ENCODE assay signal across 16 cellular contexts in genomic region chr16:66554492-66554891, GRCh38. TPM values are rescaled to one million over a fixed set of nuclear protein-coding genes. Genes with fewer than 3 reads are reported as not detected.
DNase-seq lines count a peak whose midpoint lies in the region; ATAC-seq and TF ChIP-seq lines count a peak whose summit lies in the region.
"Had no signal": no experiment of that assay in that cellular context is flagged by ENCODE, and none has a peak within 500 bp of the region (broad histone marks: within the 10 kb centered on the region; RNA-seq: fewer than 3 reads in every experiment).

No MANE protein-coding gene starts in this region.

- no peak overlapping the region for H3K27ac ChIP-seq in OCI-LY1 (ENCODE audit: low read depth, low read length, poor library complexity, severe bottlenecking)

- H3K4me3 Mint-ChIP-seq in Calu3 (ENCODE audit: low read depth, unreplicated experiment) (peak overlapping the region; percentile 92), immature natural killer cell (peak overlapping the region; percentile 95 to 97 (median 96))

- H3K27ac Mint-ChIP-seq in Calu3 (ENCODE audit: unreplicated experiment) = peak overlapping the region; percentile 96
- H3K27ac Mint-ChIP-seq in immature natural killer cell = peak overlapping the region; percentile 91 to 97 (median 94)

- H3K9me3 Mint-ChIP-seq in Calu3 (ENCODE audit: low read depth, unreplicated experiment) (no peaks in the 10 kb centered on the region), immature natural killer cell (no peaks in the 10 kb centered on the region)

- peaks cover 60% of the 10 kb centered on the region for H3K4me1 ChIP-seq in OCI-LY1 (ENCODE audit: insufficient read depth, low read length, severe bottlenecking)

- H3K36me3 ChIP-seq in OCI-LY1 (ENCODE audit: insufficient read depth, low read length) = peaks cover 34% of the 10 kb centered on the region; the same call in 1 of the 2 replicates

- H3K27me3 ChIP-seq in OCI-LY1 (ENCODE audit: insufficient read depth, low read length) = no peaks in the 10 kb centered on the region
- H3K27me3 ChIP-seq: MG63, tibial nerve had no signal

- H3K79me2 ChIP-seq in OCI-LY1 (ENCODE audit: insufficient read depth, low read length) = peaks cover 25% of the 10 kb centered on the region

- H3K36me3 Mint-ChIP-seq in Calu3 (ENCODE audit: insufficient read depth, unreplicated experiment) (peaks cover 82% of the 10 kb centered on the region), immature natural killer cell (peaks cover 0 to 21% (median 9%) of the 10 kb centered on the region in 3 donors)

- in situ Hi-C loops in ACHN (cut with HindIII; ENCODE audit: low pct_ligation_motif_present, low pct_unique_long_range_greater_than_20kb, low sequenced_read_pairs) = no loop called here

- H3K4me1 Mint-ChIP-seq in Calu3 (ENCODE audit: low read depth, unreplicated experiment) (peaks cover 60% of the 10 kb centered on the region), immature natural killer cell (peaks cover 81 to 91% of the 10 kb centered on the region in 2 donors)

- no peak overlapping the region for H3K9ac ChIP-seq in OCI-LY1 (ENCODE audit: low read length)

- H3K27me3 Mint-ChIP-seq in Calu3 (ENCODE audit: unreplicated experiment) = no peaks in the 10 kb centered on the region
- peaks cover 11 to 26% (median 14%) of the 10 kb centered on the region in 3 donors for H3K27me3 Mint-ChIP-seq in immature natural killer cell (ENCODE audit: low read depth in 3 of 3)

- H3K4me2 ChIP-seq in OCI-LY1 (ENCODE audit: low read length) = peak overlapping the region; percentile 82; the same call in 1 of the 2 replicates

- no peaks in the 10 kb centered on the region for H4K20me1 ChIP-seq in OCI-LY1 (ENCODE audit: insufficient read depth, low read length)

- no peak for ATAC-seq in HG03108 (IDR thresholded peaks at IDR 0.05; ENCODE audit: unreplicated experiment)
- no peak for ATAC-seq in HG03342 (IDR thresholded peaks at IDR 0.05; ENCODE audit: unreplicated experiment)

- intact Hi-C loops in Calu3 (cut with micrococcal nuclease; ENCODE audit: unreplicated experiment) = loop anchor here (5.0 kb wide), 1 partner anchor 147 kb away; no protein-coding TSS in a partner anchor

- no peaks in the 10 kb centered on the region for H3K9me3 ChIP-seq in OCI-LY1 (ENCODE audit: low read length)
- H3K9me3 ChIP-seq: MG63, tibial nerve had no signal

- H2AFZ ChIP-seq in OCI-LY1 (ENCODE audit: low read length) = no peak overlapping the region

- H3K4me3 ChIP-seq in OCI-LY1 (ENCODE audit: low read depth, low read length, poor library complexity, severe bottlenecking) = peak overlapping the region; percentile 65
- H3K4me3 ChIP-seq: lung, MG63 had no signal

- no peaks in the 10 kb centered on the region for H3F3A ChIP-seq in OCI-LY1 (ENCODE audit: insufficient read depth, low read length)

- no peaks in the 10 kb centered on the region for H3K9me2 ChIP-seq in OCI-LY1 (ENCODE audit: low read depth, low read length)

- BruUV-seq in Calu3 (replicated peaks; lab: Mats Ljungman, UMichigan) = no TSS peak

- CTCF ChIA-PET in Calu3 (lab: Charles Lee) = interaction anchor here (1.0 kb wide), 1 partner anchor 46 kb away, joined by 4 read pairs; no protein-coding TSS in a partner anchor

- TF ChIP-seq CTCF in Calu3 (IDR thresholded peaks at IDR 0.05; ENCODE audit: unreplicated experiment) (no peak), OCI-LY1 (IDR thresholded peaks at IDR 0.05; ENCODE audit: low read length) (no peak)

- DNase-seq in Calu3 (no peak), immature natural killer cell (no peak), ACHN (no peak)
- DNase-seq: activated CD4-positive, CD25-positive, alpha-beta regulatory T cell treated with anti-CD3 and anti-CD28 coated beads, Interleukin-2, amount 50 U/mL, for 72 hours; GOT3; hypothalamus; MG63; NCI-H2171; nucleus accumbens; small intestine had no signal

RNA-seq across cellular contexts. Expression of gene CKLF, which starts 2.1 kb away (rescaled TPM):
- total RNA-seq in Calu3 (2022) = 217 and 293 TPM in 2 replicates
- polyA plus RNA-seq in immature natural killer cell = 100 to 1,000 TPM; 226 to 318 (median 229) TPM

RNA-seq across cellular contexts. Expression of gene TK2, which starts 4.6 kb away (rescaled TPM):
- total RNA-seq in Calu3 (2022) = 53.2 and 56.6 TPM in 2 replicates
- 10 to 100 TPM in 1 of 3 donors, 1 to 10 TPM in 2; 8.2 to 19.9 (median 9.8) TPM for polyA plus RNA-seq in immature natural killer cell

RNA-seq across cellular contexts. Expression of gene CMTM1, which starts 11.7 kb away (rescaled TPM):
- total RNA-seq in Calu3 (2022) = 48.4 and 72.1 TPM in 2 replicates
- polyA plus RNA-seq in immature natural killer cell = 1 to 10 TPM; 1.1 to 3.1 (median 2.2) TPM

RNA-seq across cellular contexts. Expression of gene CMTM2, which starts 24.8 kb away (rescaled TPM):
- total RNA-seq in Calu3 (2022) = 0.92 and 0.95 TPM in 2 replicates
- under 1 TPM in 1 of 3 donors, not detected in 2; 0.85 TPM for polyA plus RNA-seq in immature natural killer cell
- total RNA-seq: chondrocyte, tibial nerve had no signal

RNA-seq across cellular contexts. Expression of gene CMTM3, which starts 50.0 kb away (rescaled TPM):
- 18.4 and 33.6 TPM in 2 replicates for total RNA-seq in Calu3 (2022)
- 100 to 1,000 TPM in 2 of 3 donors, 10 to 100 TPM in 1; 83.5 to 145 (median 127) TPM for polyA plus RNA-seq in immature natural killer cell
